Comparison of ENCODE assay signal across 28 cellular contexts in the genomic region with DNA sequence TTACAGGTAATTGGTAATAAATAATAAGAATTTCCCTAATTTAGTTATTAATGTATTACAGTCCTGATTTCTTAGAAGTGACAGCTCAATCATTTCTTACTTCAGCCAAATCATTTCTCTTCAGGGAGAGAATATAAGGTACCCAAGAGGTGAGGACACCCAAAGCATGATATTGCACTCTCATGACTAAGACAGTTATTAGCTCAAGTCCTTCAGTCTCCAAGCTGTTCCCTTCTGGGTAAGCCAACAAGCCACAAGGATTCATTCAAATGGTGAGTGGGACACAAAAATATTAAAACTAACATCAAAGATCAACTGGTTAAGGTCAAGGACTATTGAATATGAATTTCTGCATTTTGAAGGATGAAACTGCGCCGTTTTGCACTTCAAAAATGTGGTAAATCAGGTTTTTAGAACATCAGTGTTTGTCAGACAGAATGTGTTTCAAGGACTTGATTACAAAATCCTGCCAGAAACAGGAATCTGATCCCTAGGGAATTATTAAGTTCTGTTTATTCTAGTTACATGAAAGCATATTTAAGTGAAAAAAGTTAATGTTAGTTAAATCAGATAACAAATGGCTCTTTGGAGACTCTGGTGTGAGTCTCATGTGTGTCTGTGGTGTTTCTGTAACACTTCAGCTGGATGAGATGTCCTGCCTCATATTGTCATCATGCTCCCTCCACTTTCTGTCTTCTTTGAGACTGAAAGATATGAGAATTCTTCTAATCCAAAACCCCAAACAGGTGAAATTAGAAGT.
DNase-seq lines count a peak whose midpoint lies in the region; ATAC-seq and TF ChIP-seq lines count a peak whose summit lies in the region.
"Had no signal": no experiment of that assay in that cellular context is flagged by ENCODE, and none has a peak within 500 bp of the region (broad histone marks: within the 10 kb centered on the region; RNA-seq: fewer than 3 reads in every experiment).

No MANE protein-coding gene starts in this region.

- H3K27ac ChIP-seq in right cardiac atrium (ENCODE audit: low read length) (no peak overlapping the region), tibial artery (peak overlapping the region; percentile 62 to 64)
- H3K27ac ChIP-seq: dorsolateral prefrontal cortex, foreskin keratinocyte, pancreas had no signal

- intact Hi-C loops in Right ventricle myocardium superior (cut with DNase I) = no loop called here
- intact Hi-C loops in right cardiac atrium (cut with DNase I) = no loop called here
- intact Hi-C loops in tibial artery (cut with DNase I; ENCODE audit: low total_unique reads) = no loop called here

- TF ChIP-seq CTCF in fibroblast of pulmonary artery (IDR thresholded peaks at IDR 0.05; ENCODE audit: low read length, missing control alignments) = no peak
- no peak for TF ChIP-seq CTCF in tibial artery (IDR thresholded peaks at IDR 0.05)

- no peak overlapping the region for H3K4me3 ChIP-seq in right cardiac atrium (ENCODE audit: low read length)
- H3K4me3 ChIP-seq in fibroblast of pulmonary artery (replicated peaks; ENCODE audit: low read depth, low read length) = no peak overlapping the region
- no peak overlapping the region for H3K4me3 ChIP-seq in tibial artery
- H3K4me3 ChIP-seq: dorsolateral prefrontal cortex, pancreas, sigmoid colon had no signal

- H3K27me3 ChIP-seq in right cardiac atrium (ENCODE audit: control insufficient read depth, insufficient read depth) = no peaks in the 10 kb centered on the region
- no peaks in the 10 kb centered on the region for H3K27me3 ChIP-seq in tibial artery
- H3K27me3 ChIP-seq: foreskin keratinocyte, pancreas, sigmoid colon had no signal

- H3K4me1 ChIP-seq in right cardiac atrium (ENCODE audit: control insufficient read depth, insufficient read depth, low read length) (peaks cover 3% of the 10 kb centered on the region), tibial artery (peaks cover 0 to 48% (median 10%) of the 10 kb centered on the region in 4 donors)
- H3K4me1 ChIP-seq: pancreas, sigmoid colon had no signal

- ATAC-seq in Right ventricle myocardium superior (ENCODE audit: poor library complexity) = peak; percentile 52
- no peak for ATAC-seq in right cardiac atrium
- no peak for ATAC-seq in HG03139 (IDR thresholded peaks at IDR 0.05; ENCODE audit: unreplicated experiment)
- no peak for ATAC-seq in GM18870 (IDR thresholded peaks at IDR 0.05; ENCODE audit: unreplicated experiment)
- ATAC-seq: activated naive CD4-positive, alpha-beta T cell treated with anti-CD3 and anti-CD28 coated beads, Interleukin-2, amount 50 U/mL, for 72 hours; foreskin keratinocyte; left colon; naive thymus-derived CD8-positive, alpha-beta T cell; pancreas had no signal

- H3K36me3 ChIP-seq in tibial artery = no peaks in the 10 kb centered on the region
- H3K36me3 ChIP-seq: pancreas, sigmoid colon had no signal

- WGBS in right cardiac atrium = 86% methylated on average over 2 of the region's 2 CpGs

- no peak for DNase-seq in Right ventricle myocardium superior
- DNase-seq in right cardiac atrium = no peak
- peak; percentile 39 for DNase-seq in fibroblast of pulmonary artery (ENCODE audit: low read depth)
- peak; percentile 26 for DNase-seq in myocyte (ENCODE audit: low read depth)
- DNase-seq in tibial artery = no peak
- DNase-seq in NCI-H748 (lab: John Stamatoyannopoulos, UW; ENCODE audit: unreplicated experiment) = no peak
- DNase-seq: activated B cell treated with CpG ODN at 0.5 μM for 24 hours; activated CD4-positive, alpha-beta T cell treated with anti-CD3 and anti-CD28 coated beads, Interleukin-2, amount 50 U/mL, for 4 hours; activated CD8-positive, alpha-beta memory T cell treated with anti-CD3 and anti-CD28 coated beads, Interleukin-2, amount 50 U/mL, for 48 hours; aorta; central memory CD4-positive, alpha-beta T cell; dorsolateral prefrontal cortex; foreskin keratinocyte; GF-D8; left colon; naive thymus-derived CD8-positive, alpha-beta T cell; NCI-H1092 treated with DMSO at 0.1 percent for 48 hours; NCI-H2029 treated with DMSO at 0.1 percent for 48 hours; NCI-H2227 treated with DMSO at 0.1 percent for 48 hours; NCI-H774; pancreas; SHP77; sigmoid colon; stimulated activated CD8-positive, alpha-beta memory T cell treated with anti-CD3 and anti-CD28 coated beads, Interleukin-4, amount 100 ng/mL, for 48 hours; T1000 had no signal

- H3K9me3 ChIP-seq in right cardiac atrium (ENCODE audit: control insufficient read depth, low read length) (no peaks in the 10 kb centered on the region), tibial artery (no peaks in the 10 kb centered on the region)
- H3K9me3 ChIP-seq: pancreas, sigmoid colon had no signal

Comparison
In these comparisons a context has a peak if more than half of its experiments do, and no peak if none do; other contexts are left out.
1. DNase-seq: peak in fibroblast of pulmonary artery (single experiment) and myocyte (single experiment); none in Right ventricle myocardium superior (single experiment), right cardiac atrium (0 of 3), tibial artery (0 of 2) and NCI-H748 (single experiment).